ENCODE assay signal across 8 cellular contexts in genomic region chr2:49973917-49974368, GRCh38.
DNase-seq lines count a peak whose midpoint lies in the region; ATAC-seq and TF ChIP-seq lines count a peak whose summit lies in the region.

No MANE protein-coding gene starts in this region.

- TF ChIP-seq CTCF in CD14-positive monocyte (IDR thresholded peaks at IDR 0.05) = no peak

- peak overlapping the region; percentile 47 for H3K4me3 ChIP-seq in skeletal muscle cell (ENCODE audit: low read depth, low read length)

- no peak overlapping the region for H3K27ac Mint-ChIP-seq in CD14-positive monocyte
- no peak overlapping the region for H3K27ac Mint-ChIP-seq in IgD-negative memory B cell

- H3K36me3 Mint-ChIP-seq in CD14-positive monocyte (no peaks in the 10 kb centered on the region), IgD-negative memory B cell (no peaks in the 10 kb centered on the region)

- intact Hi-C loops in CD14-positive monocyte (cut with micrococcal nuclease) = no loop called here

- DNase-seq in CD14-positive monocyte (ENCODE audit: low spot score) (no peak), SW480 (ENCODE audit: low spot score) (peak; percentile 29), amygdala (lab: John Stamatoyannopoulos, UW) (peak; percentile 17 to 96 (median 86)), iPS DF 4.7 (ENCODE audit: extremely low read depth, low spot score) (peak; percentile 58), skeletal muscle cell (ENCODE audit: low read depth) (peak; percentile 29), amniotic stem cell (lab: John Stamatoyannopoulos, UW) (no peak)

- H3K27me3 Mint-ChIP-seq in CD14-positive monocyte (ENCODE audit: low read depth in 3 of 3) (peaks cover 0 to 1% (median 0%) of the 10 kb centered on the region in 3 donors), IgD-negative memory B cell (no peaks in the 10 kb centered on the region)

- H3K4me3 Mint-ChIP-seq in CD14-positive monocyte (peak overlapping the region; percentile 48 to 90), IgD-negative memory B cell (peak overlapping the region; percentile 29 to 72 (median 41))

- peak; percentile 76 for ATAC-seq in GM21515 (IDR thresholded peaks at IDR 0.05; ENCODE audit: unreplicated experiment)

- H3K9me3 Mint-ChIP-seq in CD14-positive monocyte (peaks cover 0 to 7% (median 0%) of the 10 kb centered on the region in 7 donors), IgD-negative memory B cell (peaks cover 2 to 4% (median 2%) of the 10 kb centered on the region in 3 donors)

- H3K4me1 Mint-ChIP-seq in CD14-positive monocyte (peaks cover 6% of the 10 kb centered on the region), IgD-negative memory B cell (no peaks in the 10 kb centered on the region)

Comparison
In these comparisons a context has a peak if more than half of its experiments do, and no peak if none do; other contexts are left out.
1. DNase-seq: peak in SW480 (single experiment), amygdala (56 of 56), iPS DF 4.7 (single experiment) and skeletal muscle cell (single experiment); none in CD14-positive monocyte (single experiment) and amniotic stem cell (single experiment).